12 cellular contexts compared by ENCODE assay signal in the genomic region with DNA sequence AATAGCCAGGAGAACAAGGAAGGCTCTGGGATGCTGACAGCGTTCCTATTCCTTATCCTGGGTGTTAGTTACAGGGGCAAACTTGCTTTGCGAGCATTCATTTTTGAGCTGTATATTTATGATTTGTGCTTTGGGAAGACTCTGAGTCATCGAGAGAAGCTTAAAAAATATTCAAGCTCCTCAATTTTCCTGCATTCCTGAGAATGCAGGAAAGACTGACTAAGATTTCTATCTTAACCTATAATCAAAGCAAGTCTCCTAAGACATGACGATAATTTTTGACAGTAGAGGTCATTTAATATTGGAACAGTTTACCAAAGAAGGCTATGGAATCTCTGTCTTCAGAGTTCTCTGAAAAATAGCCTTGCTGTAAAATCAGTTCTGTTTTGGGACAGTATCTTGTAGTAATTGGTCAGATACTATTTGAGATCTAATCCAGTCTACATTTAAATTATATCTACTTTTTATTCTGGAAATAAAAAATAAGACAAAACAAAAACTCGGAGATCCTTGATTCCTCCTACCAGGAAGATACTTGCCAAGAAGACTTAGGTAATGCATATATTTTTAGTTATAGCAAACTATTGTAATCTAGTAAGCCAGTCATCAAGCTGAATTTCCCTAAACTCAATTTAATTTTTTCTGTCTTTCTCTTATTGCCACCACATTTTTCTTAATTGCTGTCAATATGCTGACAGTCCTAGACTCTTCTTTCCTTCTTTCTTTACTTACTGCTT. TPM values are rescaled to one million over a fixed set of nuclear protein-coding genes. Genes with fewer than 3 reads are reported as not detected.
DNase-seq lines count a peak whose midpoint lies in the region; ATAC-seq, FAIRE-seq and TF ChIP-seq lines count a peak whose summit lies in the region.
"Had no signal": no experiment of that assay in that cellular context is flagged by ENCODE, and none has a peak within 500 bp of the region (broad histone marks: within the 10 kb centered on the region; RNA-seq: fewer than 3 reads in every experiment).

No MANE protein-coding gene starts in this region.

- CTCF ChIA-PET in A549 (lab: Yijun Ruan, JAX), result interaction anchor here (0.7 to 1.0 kb wide), 3 partner anchors 19 to 150 kb away, joined by 3 read pairs; no protein-coding TSS in a partner anchor

- TF ChIP-seq EP300 in A549 (IDR thresholded peaks at IDR 0.05), result no peak

- TF ChIP-seq CTCF in A549 (IDR thresholded peaks at IDR 0.05) (no peak), WI38 (IDR thresholded peaks at IDR 0.05; ENCODE audit: low read depth, low read length) (no peak), fibroblast of mammary gland (conservative IDR thresholded peaks at IDR 0.05; ENCODE audit: control insufficient read depth, insufficient read depth, low read depth, low read length) (no peak), left ventricle myocardium inferior (IDR thresholded peaks at IDR 0.05; ENCODE audit: borderline replicate concordance) (no peak), gastrocnemius medialis (IDR thresholded peaks at IDR 0.05 in 4 of 5, conservative IDR thresholded peaks at IDR 0.05 in 1 of 5) (no peak)

- ATAC-seq in A549 (peak in 1 of 2 experiments; percentile 49; a peak in 3 of 6 replicates), GM21717 (IDR thresholded peaks at IDR 0.05; ENCODE audit: unreplicated experiment) (peak; percentile 9), HG03378 (IDR thresholded peaks at IDR 0.05; ENCODE audit: unreplicated experiment) (no peak), gastrocnemius medialis (no peak)

- POLR2A ChIA-PET in A549 (lab: Yijun Ruan, JAX), result interaction anchor here (1.0 to 2.3 kb wide), 3 partner anchors 19 to 155 kb away, joined by 3 to 12 read pairs (median 4); no protein-coding TSS in a partner anchor

- H3K4me3 ChIP-seq in A549, result peak overlapping the region; percentile 16; the same call in 1 of the 3 replicates
- peak overlapping the region; percentile 41 for H3K4me3 ChIP-seq in WI38 (ENCODE audit: low read depth, low read length)
- H3K4me3 ChIP-seq in fibroblast of mammary gland (ENCODE audit: control insufficient read depth, low read depth, low read length), result peak overlapping the region; percentile 20
- no peak overlapping the region for H3K4me3 ChIP-seq in left ventricle myocardium inferior
- H3K4me3 ChIP-seq in gastrocnemius medialis, result no peak overlapping the region
- H3K4me3 ChIP-seq: PC-9 had no signal

- intact Hi-C loops in left ventricle myocardium inferior (cut with micrococcal nuclease) (no loop called here), gastrocnemius medialis (cut with DNase I; ENCODE audit: low total_unique reads) (no loop called here)

- no peak for FAIRE-seq in A549 (lab: Jason Lieb, UNC)
- FAIRE-seq: TTC549 had no signal

- H3K36me3 ChIP-seq in left ventricle myocardium inferior (no peaks in the 10 kb centered on the region), gastrocnemius medialis (no peaks in the 10 kb centered on the region)

- WGBS in A549 (ENCODE audit: missing lambda C conversion rate), result 1% methylated on average over 5 of the region's 5 CpGs

- peak overlapping the region; percentile 81 to 85 for H3K27ac ChIP-seq in A549
- H3K27ac ChIP-seq in left ventricle myocardium inferior (replicated peaks), result no peak overlapping the region
- no peak overlapping the region for H3K27ac ChIP-seq in gastrocnemius medialis
- H3K27ac ChIP-seq: PC-9 had no signal

- H3K27me3 ChIP-seq in left ventricle myocardium inferior (ENCODE audit: low read depth) (no peaks in the 10 kb centered on the region), gastrocnemius medialis (no peaks in the 10 kb centered on the region)

- H3K4me1 ChIP-seq in A549 (peaks cover 69% of the 10 kb centered on the region), left ventricle myocardium inferior (peaks cover 21% of the 10 kb centered on the region), gastrocnemius medialis (peaks cover 0 to 4% of the 10 kb centered on the region in 2 donors)

- DNase-seq in A549 (ENCODE audit: low read depth in 1 of 2, low spot score in 1 of 2), result no peak
- peak; percentile 63 for DNase-seq in fibroblast of mammary gland (ENCODE audit: low read depth)
- DNase-seq in left ventricle myocardium inferior, result no peak
- DNase-seq in activated CD4-positive, CD25-positive, alpha-beta regulatory T cell (lab: John Stamatoyannopoulos, UW), result no peak
- DNase-seq in gastrocnemius medialis, result no peak
- DNase-seq: CD8-positive, alpha-beta memory T cell; NCI-H2171; PC-9 had no signal

- H3K9me3 ChIP-seq in A549 (no peaks in the 10 kb centered on the region), left ventricle myocardium inferior (replicated peaks) (no peaks in the 10 kb centered on the region), gastrocnemius medialis (no peaks in the 10 kb centered on the region)

- H3K4me2 ChIP-seq in A549, result peak overlapping the region; percentile 83
- H3K4me2 ChIP-seq: PC-9 had no signal

- in situ Hi-C loops in gastrocnemius medialis (cut with MboI; ENCODE audit: low sequenced_read_pairs in 4 of 4), result loop anchor here in 2 of 4 donors (5.0 to 25.0 kb wide), 2 partner anchors 163 to 1498 kb away; no protein-coding TSS in a partner anchor

- no peak for TF ChIP-seq RAD21 in A549 (conservative IDR thresholded peaks at IDR 0.05 in 1 of 2, IDR thresholded peaks at IDR 0.05 in 1 of 2)

- TF ChIP-seq POLR2A in A549 (IDR thresholded peaks at IDR 0.05; ENCODE audit: low read length) (no peak), gastrocnemius medialis (IDR thresholded peaks at IDR 0.05) (no peak)

TF ChIP-seq in A549, 52 proteins besides CTCF, POLR2A, EP300 and RAD21:
- no peak for TF ChIP-seq HOXB13 (CRISPR knock-in tag; IDR thresholded peaks at IDR 0.05; ENCODE audit: low read depth)
- no peak for TF ChIP-seq MYC (IDR thresholded peaks at IDR 0.05; ENCODE audit: borderline replicate concordance, low read length)
- no peak for TF ChIP-seq FOSL2 (IDR thresholded peaks at IDR 0.05)
- TF ChIP-seq FOSL2 (CRISPR knock-in tag; IDR thresholded peaks at IDR 0.05), result peak; percentile 53
- no peak for TF ChIP-seq CHD4 (IDR thresholded peaks at IDR 0.05; ENCODE audit: borderline replicate concordance)
- TF ChIP-seq, protein P1, sequence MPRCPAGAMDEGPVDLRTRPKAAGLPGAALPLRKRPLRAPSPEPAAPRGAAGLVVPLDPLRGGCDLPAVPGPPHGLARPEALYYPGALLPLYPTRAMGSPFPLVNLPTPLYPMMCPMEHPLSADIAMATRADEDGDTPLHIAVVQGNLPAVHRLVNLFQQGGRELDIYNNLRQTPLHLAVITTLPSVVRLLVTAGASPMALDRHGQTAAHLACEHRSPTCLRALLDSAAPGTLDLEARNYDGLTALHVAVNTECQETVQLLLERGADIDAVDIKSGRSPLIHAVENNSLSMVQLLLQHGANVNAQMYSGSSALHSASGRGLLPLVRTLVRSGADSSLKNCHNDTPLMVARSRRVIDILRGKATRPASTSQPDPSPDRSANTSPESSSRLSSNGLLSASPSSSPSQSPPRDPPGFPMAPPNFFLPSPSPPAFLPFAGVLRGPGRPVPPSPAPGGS (IDR thresholded peaks at IDR 0.05), result no peak
- TF ChIP-seq GATA3 (IDR thresholded peaks at IDR 0.05; ENCODE audit: borderline replicate concordance), result peak; percentile 69; the same call in 1 of the 2 replicates
TF ChIP-seq in A549: peak in this region for 2.

RNA-seq across cellular contexts. Expression of a gene that starts 31.7 kb away (rescaled TPM):
- 3.4 and 3.7 TPM in 2 replicates for polyA plus RNA-seq in A549 (2011; rRNA removed)
- polyA plus RNA-seq in A549 (2012; cell fraction: cytosol; rRNA removed), result 0.41 and 0.57 TPM in 2 replicates
- 0.18 and 0.29 TPM in 2 replicates for polyA plus RNA-seq in A549 (2012; cell fraction: nucleus; rRNA removed)
- polyA plus RNA-seq in A549 (2017; fragmentation: RNase III; extraction: RNeasy Plus Mini Kit Qiagen cat#74134 plus additional on column Dnase treatment), result 2.5 to 3.4 TPM (median 3.2 TPM) in 3 replicates
- 1.6 and 2.1 TPM in 2 replicates for polyA minus RNA-seq in A549 (2011; rRNA and poly(A)+ RNA removed)
- total RNA-seq in left ventricle myocardium inferior, result 5.4 TPM
- 1 to 10 TPM in 3 of 4 donors, under 1 TPM in 1; 0.61 to 1.9 (median 1.3) TPM for total RNA-seq in gastrocnemius medialis

Comparison
In these comparisons a context has a peak if more than half of its experiments do, and no peak if none do; other contexts are left out.
1. H3K27ac ChIP-seq: peak in A549 (2 of 2); none in left ventricle myocardium inferior (single experiment) and gastrocnemius medialis (0 of 4).
2. H3K4me3 ChIP-seq: peak in A549 (single experiment), WI38 (single experiment) and fibroblast of mammary gland (single experiment); none in left ventricle myocardium inferior (single experiment) and gastrocnemius medialis (0 of 4).